ENCODE assay signal across 11 cellular contexts in genomic region chr10:32189400-32190084, GRCh38.
DNase-seq lines count a peak whose midpoint lies in the region; ATAC-seq and TF ChIP-seq lines count a peak whose summit lies in the region.
"Had no signal": no experiment of that assay in that cellular context is flagged by ENCODE, and none has a peak within 500 bp of the region (broad histone marks: within the 10 kb centered on the region; RNA-seq: fewer than 3 reads in every experiment).

No MANE protein-coding gene starts in this region.

- H3K27me3 ChIP-seq in breast epithelium (no peaks in the 10 kb centered on the region), hepatocyte (no peaks in the 10 kb centered on the region)

- H3K36me3 ChIP-seq in breast epithelium (no peaks in the 10 kb centered on the region), hepatocyte (replicated peaks; ENCODE audit: insufficient read depth, low read depth) (no peaks in the 10 kb centered on the region)

- H4K20me1 ChIP-seq in hepatocyte (ENCODE audit: insufficient read depth, poor library complexity, severe bottlenecking), result no peaks in the 10 kb centered on the region

- H3K4me3 Mint-ChIP-seq in MCF 10A (ENCODE audit: unreplicated experiment) (no peak overlapping the region), type B pancreatic cell (no peak overlapping the region)
- H3K4me3 Mint-ChIP-seq in activated CD4-positive, alpha-beta memory T cell treated with anti-CD3 and anti-CD28 coated beads for 36 hours, result no peak overlapping the region
- H3K4me3 Mint-ChIP-seq: activated CD8-positive, alpha-beta memory T cell treated with anti-CD3 and anti-CD28 coated beads, Interleukin-2, amount 10 ng/mL, durations not matched to agents 7 days and 5 days; CD8-positive, alpha-beta memory T cell; natural killer cell had no signal

- no peak overlapping the region for H3K27ac Mint-ChIP-seq in MCF 10A (ENCODE audit: low read depth, unreplicated experiment)
- H3K27ac Mint-ChIP-seq in type B pancreatic cell, result no peak overlapping the region
- H3K27ac Mint-ChIP-seq in activated CD4-positive, alpha-beta memory T cell treated with anti-CD3 and anti-CD28 coated beads for 36 hours, result no peak overlapping the region
- H3K27ac Mint-ChIP-seq: activated CD8-positive, alpha-beta memory T cell treated with anti-CD3 and anti-CD28 coated beads, Interleukin-2, amount 10 ng/mL, durations not matched to agents 7 days and 5 days; CD8-positive, alpha-beta memory T cell; natural killer cell had no signal

- H3K79me2 ChIP-seq in hepatocyte, result no peaks in the 10 kb centered on the region

- H3K9me3 Mint-ChIP-seq in MCF 10A (ENCODE audit: unreplicated experiment) (no peaks in the 10 kb centered on the region), type B pancreatic cell (no peaks in the 10 kb centered on the region)
- no peaks in the 10 kb centered on the region for H3K9me3 Mint-ChIP-seq in activated CD4-positive, alpha-beta memory T cell treated with anti-CD3 and anti-CD28 coated beads for 36 hours
- H3K9me3 Mint-ChIP-seq: CD8-positive, alpha-beta memory T cell; natural killer cell had no signal

- H3K36me3 Mint-ChIP-seq in MCF 10A (ENCODE audit: insufficient read depth, unreplicated experiment), result no peaks in the 10 kb centered on the region
- H3K36me3 Mint-ChIP-seq in type B pancreatic cell, result no peaks in the 10 kb centered on the region
- no peaks in the 10 kb centered on the region for H3K36me3 Mint-ChIP-seq in activated CD4-positive, alpha-beta memory T cell treated with anti-CD3 and anti-CD28 coated beads for 36 hours
- H3K36me3 Mint-ChIP-seq: activated CD8-positive, alpha-beta memory T cell treated with anti-CD3 and anti-CD28 coated beads, Interleukin-2, amount 10 ng/mL, durations not matched to agents 7 days and 5 days; CD8-positive, alpha-beta memory T cell; natural killer cell had no signal

- CTCF ChIA-PET in MCF 10A (lab: Yijun Ruan, JAX), result interaction anchor here (0.6 to 2.8 kb wide), 8 partner anchors 13 to 727 kb away, joined by 3 to 11 read pairs (median 3); no protein-coding TSS in a partner anchor
- CTCF ChIA-PET in activated CD4-positive, alpha-beta memory T cell treated with anti-CD3 and anti-CD28 coated beads for 36 hours (lab: Charles Lee), result interaction anchor here (0.9 to 5.7 kb wide), 5 partner anchors 26 to 328 kb away, joined by 3 to 35 read pairs (median 4); no protein-coding TSS in a partner anchor

- in situ Hi-C loops in SK-MEL-5 (cut with HindIII; ENCODE audit: low pct_unique_long_range_greater_than_20kb, low sequenced_read_pairs), result no loop called here

- H3K4me1 ChIP-seq in breast epithelium, result no peaks in the 10 kb centered on the region
- no peaks in the 10 kb centered on the region for H3K4me1 ChIP-seq in hepatocyte (ENCODE audit: insufficient read depth)

- no peak overlapping the region for H3K4me2 ChIP-seq in hepatocyte

- DNase-seq in MCF 10A (ENCODE audit: unreplicated experiment) (peak; percentile 17), breast epithelium (ENCODE audit: low spot score in 2 of 2) (no peak), SK-MEL-5 (ENCODE audit: low read depth, low spot score) (peak; percentile 59), hepatocyte (ENCODE audit: low spot score) (peak; percentile 57), type B pancreatic cell (ENCODE audit: extremely low spot score, unreplicated experiment) (no peak)
- no peak for DNase-seq in activated CD4-positive, alpha-beta memory T cell treated with anti-CD3 and anti-CD28 coated beads for 36 hours
- DNase-seq: activated CD8-positive, alpha-beta memory T cell treated with anti-CD3 and anti-CD28 coated beads, Interleukin-2, amount 10 ng/mL, durations not matched to agents 7 days and 5 days; CD8-positive, alpha-beta memory T cell; natural killer cell had no signal

- POLR2A ChIA-PET in MCF 10A (lab: Yijun Ruan, JAX), result interaction anchor here (1.2 kb wide), 1 partner anchor 156 kb away, joined by 3 read pairs; no protein-coding TSS in a partner anchor
- POLR2A ChIA-PET in activated CD4-positive, alpha-beta memory T cell treated with anti-CD3 and anti-CD28 coated beads for 36 hours (lab: Charles Lee), result no interaction called here

- H3K9me3 ChIP-seq in breast epithelium, result no peaks in the 10 kb centered on the region
- no peaks in the 10 kb centered on the region for H3K9me3 ChIP-seq in hepatocyte (ENCODE audit: low read depth)

- TF ChIP-seq CTCF in MCF 10A (IDR thresholded peaks at IDR 0.05; ENCODE audit: unreplicated experiment) (no peak), breast epithelium (IDR thresholded peaks at IDR 0.05) (peak in 1 of 3 donors; percentile 17), hepatocyte (IDR thresholded peaks at IDR 0.05; ENCODE audit: poor library complexity) (peak; percentile 32), type B pancreatic cell (conservative IDR thresholded peaks at IDR 0.05) (peak; percentile 62)

- H3K27ac ChIP-seq in breast epithelium, result no peak overlapping the region
- no peak overlapping the region for H3K27ac ChIP-seq in hepatocyte

- intact Hi-C loops in MCF 10A (cut with micrococcal nuclease) (loop anchor here (5.0 kb wide), 1 partner anchor 132 kb away; the partner anchor contains the start of gene KIF5B), breast epithelium (cut with DNase I; ENCODE audit: low total_unique reads) (no loop called here)
- intact Hi-C loops in activated CD4-positive, alpha-beta memory T cell treated with anti-CD3 and anti-CD28 coated beads for 36 hours (cut with micrococcal nuclease), result loop anchor here (2.0 to 10.0 kb wide), 2 partner anchors 65 to 179 kb away; no protein-coding TSS in a partner anchor

- no peak overlapping the region for H2AFZ ChIP-seq in hepatocyte

- H3K4me1 Mint-ChIP-seq in MCF 10A (ENCODE audit: insufficient read depth, unreplicated experiment) (peaks cover 5% of the 10 kb centered on the region), type B pancreatic cell (ENCODE audit: unreplicated experiment) (peaks cover 3% of the 10 kb centered on the region)
- no peaks in the 10 kb centered on the region for H3K4me1 Mint-ChIP-seq in activated CD4-positive, alpha-beta memory T cell treated with anti-CD3 and anti-CD28 coated beads for 36 hours (ENCODE audit: low read depth)

- WGBS in hepatocyte (ENCODE audit: low lambda C conversion rate, missing lambda C conversion rate), result 81% methylated on average over 5 of the region's 5 CpGs

- H3K27me3 Mint-ChIP-seq in MCF 10A (ENCODE audit: insufficient read depth, unreplicated experiment), result no peaks in the 10 kb centered on the region
- no peaks in the 10 kb centered on the region for H3K27me3 Mint-ChIP-seq in type B pancreatic cell
- H3K27me3 Mint-ChIP-seq in activated CD4-positive, alpha-beta memory T cell treated with anti-CD3 and anti-CD28 coated beads for 36 hours, result no peaks in the 10 kb centered on the region

- H3K4me3 ChIP-seq in breast epithelium (no peak overlapping the region), hepatocyte (no peak overlapping the region)

- H3K9me2 ChIP-seq in hepatocyte (replicated peaks; ENCODE audit: insufficient read depth), result no peaks in the 10 kb centered on the region

- TF ChIP-seq POLR2A in breast epithelium (IDR thresholded peaks at IDR 0.05), result no peak

- no peak for ATAC-seq in GM18861 (IDR thresholded peaks at IDR 0.05; ENCODE audit: unreplicated experiment)
- ATAC-seq in HG03354 (IDR thresholded peaks at IDR 0.05; ENCODE audit: poor library complexity, severe bottlenecking, unreplicated experiment), result no peak
- ATAC-seq: activated CD8-positive, alpha-beta memory T cell treated with anti-CD3 and anti-CD28 coated beads, Interleukin-2, amount 10 ng/mL, durations not matched to agents 7 days and 5 days; natural killer cell had no signal

- BruUV-seq in MCF 10A (replicated peaks; lab: Mats Ljungman, UMichigan), result no TSS peak

Comparison
In these comparisons a context has a peak if more than half of its experiments do, and no peak if none do; other contexts are left out.
1. DNase-seq: peak in MCF 10A (single experiment), SK-MEL-5 (single experiment) and hepatocyte (single experiment); none in breast epithelium (0 of 2), type B pancreatic cell (single experiment) and activated CD4-positive, alpha-beta memory T cell treated with anti-CD3 and anti-CD28 coated beads for 36 hours (single experiment).